1 cellular context compared by ENCODE assay signal in the genomic region with DNA sequence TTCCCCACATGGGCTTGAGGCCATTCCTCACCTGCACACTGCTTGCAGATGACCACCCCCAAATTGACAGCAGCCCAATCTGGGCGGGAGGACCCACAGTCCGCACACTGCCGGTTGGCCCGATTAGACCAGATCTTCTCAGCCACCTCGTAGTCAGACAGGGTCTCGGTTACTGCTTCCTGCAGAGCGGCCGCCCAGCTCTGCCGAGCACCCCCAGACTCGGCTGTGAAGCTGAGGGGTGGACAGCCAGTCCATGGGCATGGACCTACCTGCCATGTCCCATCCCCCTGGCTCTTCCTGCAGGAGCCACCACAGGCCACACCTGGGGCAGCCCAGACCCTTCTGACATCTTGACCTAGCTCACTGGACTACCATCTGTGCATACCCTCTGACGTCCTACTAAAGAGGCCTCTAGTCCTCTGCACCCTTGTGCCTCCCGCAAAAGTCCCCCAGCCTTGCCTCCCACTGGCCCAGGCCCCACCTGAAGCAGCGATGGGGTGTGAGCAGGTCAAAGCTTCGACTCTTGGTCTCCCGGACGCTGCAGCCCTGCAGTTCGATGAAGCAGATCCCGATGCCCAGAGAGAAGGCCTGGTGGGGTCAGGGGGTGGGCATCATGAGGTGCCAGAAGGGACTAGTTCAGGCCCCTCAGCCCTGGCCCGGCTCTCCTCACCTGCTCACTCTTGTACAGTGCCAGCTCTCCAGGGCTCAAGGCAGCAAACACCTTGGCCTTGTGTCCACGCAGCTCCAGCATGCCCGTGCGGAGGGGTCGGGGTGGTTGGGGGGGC.
TF ChIP-seq lines count a peak whose summit lies in the region.

No MANE protein-coding gene starts in this region.

TF ChIP-seq in H1, 55 proteins besides CTCF, POLR2A, EP300 and RAD21:
- TF ChIP-seq GTF2F1 (IDR thresholded peaks at IDR 0.05; ENCODE audit: borderline replicate concordance, low read depth, low read length) (no peak), GABPA (IDR thresholded peaks at IDR 0.05; ENCODE audit: borderline replicate concordance, insufficient read depth, low read length) (no peak), HDAC6 (IDR thresholded peaks at IDR 0.05; ENCODE audit: low read depth, low read length) (no peak), CBX5 (IDR thresholded peaks at IDR 0.05; ENCODE audit: low read depth, low read length) (no peak), SP2 (IDR thresholded peaks at IDR 0.05; ENCODE audit: low read length) (no peak), CBX8 (IDR thresholded peaks at IDR 0.05; ENCODE audit: borderline replicate concordance, low read depth, low read length) (no peak), KDM4A (IDR thresholded peaks at IDR 0.05; ENCODE audit: low read depth, low read length, severe bottlenecking) (no peak)
- TF ChIP-seq, protein P1, sequence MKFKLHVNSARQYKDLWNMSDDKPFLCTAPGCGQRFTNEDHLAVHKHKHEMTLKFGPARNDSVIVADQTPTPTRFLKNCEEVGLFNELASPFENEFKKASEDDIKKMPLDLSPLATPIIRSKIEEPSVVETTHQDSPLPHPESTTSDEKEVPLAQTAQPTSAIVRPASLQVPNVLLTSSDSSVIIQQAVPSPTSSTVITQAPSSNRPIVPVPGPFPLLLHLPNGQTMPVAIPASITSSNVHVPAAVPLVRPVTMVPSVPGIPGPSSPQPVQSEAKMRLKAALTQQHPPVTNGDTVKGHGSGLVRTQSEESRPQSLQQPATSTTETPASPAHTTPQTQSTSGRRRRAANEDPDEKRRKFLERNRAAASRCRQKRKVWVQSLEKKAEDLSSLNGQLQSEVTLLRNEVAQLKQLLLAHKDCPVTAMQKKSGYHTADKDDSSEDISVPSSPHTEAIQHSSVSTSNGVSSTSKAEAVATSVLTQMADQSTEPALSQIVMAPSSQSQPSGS (IDR thresholded peaks at IDR 0.05; ENCODE audit: low read length), result no peak
TF ChIP-seq in H1: peak in this region for 0.
